ENCODE assay signal across 23 cellular contexts in genomic region chr13:19852766-19853165, GRCh38.
"Had no signal": no experiment of that assay in that cellular context is flagged by ENCODE, and none has a peak within 500 bp of the region (broad histone marks: within the 10 kb centered on the region; RNA-seq: fewer than 3 reads in every experiment).

No MANE protein-coding gene starts in this region.

- H3K27me3 ChIP-seq: dorsolateral prefrontal cortex, ovary, sigmoid colon, testis, tibial artery had no signal

- H3K4me3 ChIP-seq: dorsolateral prefrontal cortex, lower lobe of right lung, ovary, psoas muscle, sigmoid colon, testis, tibial artery had no signal

- H3K4me3 Mint-ChIP-seq: immature natural killer cell; natural killer cell; stimulated activated memory B cell treated with anti-CD40 and anti-IgM and Interleukin-4, amounts not matched to agents 10 μg/mL and 1 μg/mL and 100 μg/mL, for 72 hours; type B pancreatic cell had no signal

- H3K4me1 ChIP-seq: lower lobe of right lung, testis had no signal

- H3K9me3 ChIP-seq: lower lobe of right lung, ovary, psoas muscle, sigmoid colon, testis, tibial artery had no signal

- FAIRE-seq: frontal cortex had no signal

- H3K36me3 Mint-ChIP-seq: natural killer cell had no signal

- H3K9me3 Mint-ChIP-seq: immature natural killer cell; natural killer cell; stimulated activated memory B cell treated with anti-CD40 and anti-IgM and Interleukin-4, amounts not matched to agents 10 μg/mL and 1 μg/mL and 100 μg/mL, for 72 hours; type B pancreatic cell had no signal

- H3K27me3 Mint-ChIP-seq: stimulated activated memory B cell treated with anti-CD40 and anti-IgM and Interleukin-4, amounts not matched to agents 10 μg/mL and 1 μg/mL and 100 μg/mL, for 72 hours; type B pancreatic cell had no signal

- H3K27ac ChIP-seq: dorsolateral prefrontal cortex, lower lobe of right lung, ovary, psoas muscle, sigmoid colon, testis, tibial artery had no signal

- ATAC-seq: left ventricle myocardium superior; lower lobe of right lung; natural killer cell; psoas muscle; right cardiac atrium; stimulated activated memory B cell treated with anti-CD40 and anti-IgM and Interleukin-4, amounts not matched to agents 10 μg/mL and 1 μg/mL and 100 μg/mL, for 72 hours; stimulated activated naive CD8-positive, alpha-beta T cell treated with anti-CD3 and anti-CD28 coated beads, Interleukin-15, Interleukin-2, amounts not matched to agents 100 U/mL and 50 U/mL, for 24 hours had no signal

- H3K27ac Mint-ChIP-seq: stimulated activated memory B cell treated with anti-CD40 and anti-IgM and Interleukin-4, amounts not matched to agents 10 μg/mL and 1 μg/mL and 100 μg/mL, for 72 hours; type B pancreatic cell had no signal

- DNase-seq: dorsolateral prefrontal cortex; effector CD4-positive, alpha-beta T cell; hypothalamus; immature natural killer cell; islet precursor cell; left ventricle myocardium superior; lower lobe of right lung; natural killer cell; occipital lobe; ovary; posterior cingulate gyrus; psoas muscle; right cardiac atrium; sigmoid colon; stimulated activated CD4-positive, alpha-beta T cell treated with anti-CD3 and anti-CD28 coated beads, Interleukin-2, amount 100 ng/mL, for 24 hours; stimulated activated CD4-positive, alpha-beta T cell treated with anti-CD3 and anti-CD28 coated beads, Interleukin-4, amount 100 ng/mL, for 24 hours; stimulated activated naive CD8-positive, alpha-beta T cell treated with anti-CD3 and anti-CD28 coated beads, Interleukin-15, Interleukin-2, amounts not matched to agents 100 U/mL and 50 U/mL, for 24 hours; substantia nigra; testis; tibial artery had no signal

- H3K36me3 ChIP-seq: ovary had no signal
